Comparison of ENCODE assay signal across 21 cellular contexts in genomic region chr3:41740374-41740773, GRCh38.
DNase-seq lines count a peak whose midpoint lies in the region; ATAC-seq, FAIRE-seq and TF ChIP-seq lines count a peak whose summit lies in the region.
"Had no signal": no experiment of that assay in that cellular context is flagged by ENCODE, and none has a peak within 500 bp of the region (broad histone marks: within the 10 kb centered on the region; RNA-seq: fewer than 3 reads in every experiment).

No MANE protein-coding gene starts in this region.

- H3K4me3 ChIP-seq in astrocyte (ENCODE audit: insufficient read depth, low read depth, low read length) (no peak overlapping the region), parathyroid adenoma (ENCODE audit: low read depth, low read length) (no peak overlapping the region), H7 (ENCODE audit: insufficient read depth, low read depth, low read length) (no peak overlapping the region), smooth muscle cell (no peak overlapping the region)
- H3K4me3 ChIP-seq: A549, GM12878, HAP-1 had no signal

- H3K79me2 ChIP-seq in astrocyte (ENCODE audit: insufficient read depth, low read length) (no peaks in the 10 kb centered on the region), parathyroid adenoma (no peaks in the 10 kb centered on the region), smooth muscle cell (ENCODE audit: low read depth) (no peaks in the 10 kb centered on the region)

- H3K9me3 Mint-ChIP-seq in astrocyte (ENCODE audit: unreplicated experiment) = peaks cover 6% of the 10 kb centered on the region

- no peak overlapping the region for H2AFZ ChIP-seq in astrocyte (ENCODE audit: low read depth, low read length)
- no peak overlapping the region for H2AFZ ChIP-seq in parathyroid adenoma
- no peak overlapping the region for H2AFZ ChIP-seq in smooth muscle cell (ENCODE audit: low read depth)

- H3K27me3 Mint-ChIP-seq in astrocyte (ENCODE audit: low read depth, unreplicated experiment) (no peaks in the 10 kb centered on the region), T-helper 17 cell (no peaks in the 10 kb centered on the region)
- H3K27me3 Mint-ChIP-seq: CD4-positive, alpha-beta T cell had no signal

- TF ChIP-seq CTCF in astrocyte (IDR thresholded peaks at IDR 0.05; ENCODE audit: insufficient read depth, low read depth, low read length) (no peak), parathyroid adenoma (IDR thresholded peaks at IDR 0.05) (no peak), smooth muscle cell (IDR thresholded peaks at IDR 0.05; ENCODE audit: borderline replicate concordance, insufficient read depth, poor library complexity, severe bottlenecking) (no peak)

- H3K36me3 Mint-ChIP-seq in astrocyte (ENCODE audit: low read depth, unreplicated experiment) = peaks cover 3% of the 10 kb centered on the region
- peaks cover 10% of the 10 kb centered on the region for H3K36me3 Mint-ChIP-seq in T-helper 17 cell (ENCODE audit: low read depth)

- H3K9ac ChIP-seq in astrocyte (ENCODE audit: low read length) = no peak overlapping the region
- H3K9ac ChIP-seq in parathyroid adenoma = no peak overlapping the region
- no peak overlapping the region for H3K9ac ChIP-seq in smooth muscle cell (ENCODE audit: low read depth)

- H3K4me1 Mint-ChIP-seq in astrocyte (ENCODE audit: low read depth, unreplicated experiment) (no peaks in the 10 kb centered on the region), T-helper 17 cell (no peaks in the 10 kb centered on the region)

- FAIRE-seq in astrocyte (lab: Jason Lieb, UNC) = peak; percentile 34
- FAIRE-seq: A549, GM12878, HepG2 had no signal

- no peaks in the 10 kb centered on the region for H3F3A ChIP-seq in smooth muscle cell (ENCODE audit: low read depth)

- H3K4me1 ChIP-seq in astrocyte (ENCODE audit: insufficient read depth, low read length) (no peaks in the 10 kb centered on the region), parathyroid adenoma (peaks cover 23% of the 10 kb centered on the region), smooth muscle cell (ENCODE audit: low read depth) (no peaks in the 10 kb centered on the region)
- H3K4me1 ChIP-seq: A549, HAP-1 had no signal

- ATAC-seq in T-helper 17 cell = no peak
- ATAC-seq: A549, GM12878, HepG2 had no signal

- H3K9me3 ChIP-seq in astrocyte (ENCODE audit: insufficient read depth, low read depth, low read length) (no peaks in the 10 kb centered on the region), parathyroid adenoma (ENCODE audit: control insufficient read depth, low read length) (no peaks in the 10 kb centered on the region), smooth muscle cell (replicated peaks; ENCODE audit: low read depth) (no peaks in the 10 kb centered on the region), T-helper 17 cell (ENCODE audit: control insufficient read depth, low read length, poor library complexity, severe bottlenecking) (peaks cover 2% of the 10 kb centered on the region)
- H3K9me3 ChIP-seq: A549, Caco-2, HAP-1 had no signal

- WGBS in smooth muscle cell (ENCODE audit: low lambda C conversion rate) = 96% methylated on average over 3 of the region's 3 CpGs

- no peaks in the 10 kb centered on the region for H3K27me3 ChIP-seq in astrocyte (ENCODE audit: insufficient read depth, low read length)
- H3K27me3 ChIP-seq in parathyroid adenoma (ENCODE audit: control insufficient read depth, insufficient read depth, low read length) = no peaks in the 10 kb centered on the region
- H3K27me3 ChIP-seq in H7 (ENCODE audit: control insufficient read depth, insufficient read depth, low read length) = no peaks in the 10 kb centered on the region
- H3K27me3 ChIP-seq in smooth muscle cell (ENCODE audit: low read depth) = no peaks in the 10 kb centered on the region

- H3K36me3 ChIP-seq in astrocyte (ENCODE audit: insufficient read depth, low read length) (no peaks in the 10 kb centered on the region), parathyroid adenoma (ENCODE audit: control insufficient read depth, insufficient read depth, low read length) (no peaks in the 10 kb centered on the region), H7 (replicated peaks; ENCODE audit: control insufficient read depth, insufficient read depth, low read length) (no peaks in the 10 kb centered on the region), smooth muscle cell (ENCODE audit: low read depth) (no peaks in the 10 kb centered on the region)
- H3K36me3 ChIP-seq: HAP-1 had no signal

- H4K20me1 ChIP-seq in astrocyte (ENCODE audit: insufficient read depth, low read length) = no peaks in the 10 kb centered on the region
- H4K20me1 ChIP-seq in smooth muscle cell (ENCODE audit: low read depth) = no peaks in the 10 kb centered on the region

- no peak overlapping the region for H3K27ac Mint-ChIP-seq in astrocyte (ENCODE audit: unreplicated experiment)
- H3K27ac Mint-ChIP-seq in T-helper 17 cell = no peak overlapping the region
- H3K27ac Mint-ChIP-seq: CD4-positive, alpha-beta T cell had no signal

- no peak overlapping the region for H3K27ac ChIP-seq in astrocyte (ENCODE audit: low read depth, low read length)
- peak overlapping the region; percentile 71 for H3K27ac ChIP-seq in parathyroid adenoma
- no peak overlapping the region for H3K27ac ChIP-seq in smooth muscle cell (ENCODE audit: low read depth)
- H3K27ac ChIP-seq: 22Rv1, A549, C4-2B had no signal

- H3K4me3 Mint-ChIP-seq in astrocyte (ENCODE audit: unreplicated experiment) = no peak overlapping the region
- no peak overlapping the region for H3K4me3 Mint-ChIP-seq in T-helper 17 cell
- H3K4me3 Mint-ChIP-seq: CD4-positive, alpha-beta T cell had no signal

- H3K4me2 ChIP-seq in astrocyte (ENCODE audit: low read length) (no peak overlapping the region), parathyroid adenoma (ENCODE audit: low read length) (peak overlapping the region; percentile 17), smooth muscle cell (no peak overlapping the region)
- H3K4me2 ChIP-seq: A549 had no signal

- DNase-seq in DMS 273 (lab: John Stamatoyannopoulos, UW; ENCODE audit: unreplicated experiment) (peak; percentile 4), DMS 273 treated with DMSO at 0.1 percent for 48 hours (lab: John Stamatoyannopoulos, UW) (no peak), NCI-H524 treated with DMSO at 0.1 percent for 48 hours (lab: John Stamatoyannopoulos, UW) (peak; percentile 77), astrocyte (ENCODE audit: low read depth) (no peak), H7 (no peak), smooth muscle cell (lab: John Stamatoyannopoulos, UW; ENCODE audit: unreplicated experiment) (no peak), T-helper 17 cell (no peak)
- DNase-seq: AML-193; CD4-positive, alpha-beta T cell; DMS53; DND-41; EL; GOT3 had no signal

Comparison
In these comparisons a context has a peak if more than half of its experiments do, and no peak if none do; other contexts are left out.
1. DNase-seq: peak in DMS 273 (single experiment) and NCI-H524 treated with DMSO at 0.1 percent for 48 hours (single experiment); none in DMS 273 treated with DMSO at 0.1 percent for 48 hours (single experiment), astrocyte (single experiment), H7 (single experiment), smooth muscle cell (single experiment) and T-helper 17 cell (0 of 3).